In the genomic region with DNA sequence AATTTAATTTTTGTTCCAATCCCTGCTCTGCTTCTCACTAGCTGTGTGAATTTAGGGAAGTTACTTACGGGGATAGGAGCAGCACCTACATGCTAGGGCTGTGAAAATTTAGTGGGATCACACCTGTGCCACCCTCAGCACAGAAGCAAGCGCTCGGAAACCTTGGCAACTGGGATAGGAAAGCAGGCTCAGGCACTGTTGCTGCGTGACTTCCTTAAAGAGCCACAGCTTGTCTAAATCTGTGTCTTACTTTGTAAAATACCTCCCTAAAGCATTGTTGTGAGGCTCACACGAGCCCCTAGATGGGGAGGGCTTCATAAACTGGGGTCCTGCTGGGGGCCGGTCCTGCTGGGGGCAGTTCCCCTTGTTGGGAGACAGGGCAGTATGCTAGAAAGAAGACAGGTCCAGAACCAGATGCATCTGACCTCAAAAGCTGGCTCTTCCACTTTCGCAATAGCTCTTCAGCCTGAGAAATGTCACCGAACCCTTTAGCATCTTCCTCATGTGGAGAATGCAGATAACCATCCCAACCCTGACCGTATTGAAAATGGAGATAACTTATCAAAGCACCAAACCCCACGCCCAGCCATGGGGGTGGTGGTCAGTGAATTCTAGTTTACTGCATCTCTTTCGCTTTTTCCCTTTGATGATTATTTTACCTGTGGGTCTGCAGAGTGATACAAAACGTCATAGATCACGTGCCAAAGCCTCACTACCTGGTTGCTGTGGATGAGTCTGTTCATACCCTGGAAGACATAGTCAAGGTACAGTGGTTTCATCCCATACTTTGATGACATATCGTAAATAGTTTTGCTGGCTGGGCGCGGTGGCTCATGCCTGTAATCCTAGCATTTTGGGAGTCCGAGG, we compare ENCODE assay signal across 21 cellular contexts. TPM values are rescaled to one million over a fixed set of nuclear protein-coding genes. Genes with fewer than 3 reads are reported as not detected.
DNase-seq lines count a peak whose midpoint lies in the region; ATAC-seq, FAIRE-seq and TF ChIP-seq lines count a peak whose summit lies in the region.
"Had no signal": no experiment of that assay in that cellular context is flagged by ENCODE, and none has a peak within 500 bp of the region (broad histone marks: within the 10 kb centered on the region; RNA-seq: fewer than 3 reads in every experiment).

No MANE protein-coding gene starts in this region.

- no peak overlapping the region for H3K9ac ChIP-seq in MM.1S (ENCODE audit: low read length)

- CTCF ChIA-PET in activated CD8-positive, alpha-beta T cell treated with anti-CD3 and anti-CD28 coated beads, Interleukin-2, amount 10 ng/mL, durations not matched to agents 7 days and 5 days (lab: Charles Lee): no interaction called here

- H3K27me3 Mint-ChIP-seq in activated CD8-positive, alpha-beta T cell treated with anti-CD3 and anti-CD28 coated beads, Interleukin-2, amount 10 ng/mL, durations not matched to agents 7 days and 5 days (ENCODE audit: low read depth): no peaks in the 10 kb centered on the region

- H3K27me3 ChIP-seq in pancreas (no peaks in the 10 kb centered on the region), MM.1S (replicated peaks; ENCODE audit: insufficient read depth, low read length) (no peaks in the 10 kb centered on the region)
- H3K27me3 ChIP-seq: Peyer's patch had no signal

- H3K27ac Mint-ChIP-seq in activated CD8-positive, alpha-beta T cell treated with anti-CD3 and anti-CD28 coated beads, Interleukin-2, amount 10 ng/mL, durations not matched to agents 7 days and 5 days: no peak overlapping the region
- H3K27ac Mint-ChIP-seq: HFFc6 had no signal

- no peak for FAIRE-seq in pancreas (lab: Jason Lieb, UNC)
- FAIRE-seq: A549, GM12892, H54 had no signal

- H3K4me3 ChIP-seq in pancreas (peak overlapping the region in 2 of 4 donors; percentile 29 to 30), MM.1S (ENCODE audit: low read length) (no peak overlapping the region)
- H3K4me3 ChIP-seq: A549, Peyer's patch had no signal

- peak; percentile 47 for DNase-seq in SIG-M5 treated with dmso at 0.1 percent for 504 hours (lab: John Stamatoyannopoulos, UW; ENCODE audit: unreplicated experiment)
- no peak for DNase-seq in SIG-M5 (lab: John Stamatoyannopoulos, UW)
- DNase-seq in OCI-M1 (lab: John Stamatoyannopoulos, UW): peak; percentile 72
- peak in 40 of 61 donors; percentile 7 to 90 (median 32) for DNase-seq in caudate nucleus (lab: John Stamatoyannopoulos, UW)
- peak; percentile 63 to 90 (median 82) for DNase-seq in pancreas
- no peak for DNase-seq in MM.1S
- no peak for DNase-seq in activated CD8-positive, alpha-beta T cell treated with anti-CD3 and anti-CD28 coated beads, Interleukin-2, amount 10 ng/mL, durations not matched to agents 7 days and 5 days
- DNase-seq: HFFc6, Karpas-422, NCI-H1436 treated with DMSO at 0.1 percent for 48 hours, NCI-H2029 treated with DMSO at 0.1 percent for 48 hours, NCI-H510A treated with DMSO at 0.1 percent for 48 hours, NCI-H82, Peyer's patch, Right ventricle myocardium superior had no signal

- no peaks in the 10 kb centered on the region for H3K9me3 Mint-ChIP-seq in activated CD8-positive, alpha-beta T cell treated with anti-CD3 and anti-CD28 coated beads, Interleukin-2, amount 10 ng/mL, durations not matched to agents 7 days and 5 days (ENCODE audit: insufficient read depth)
- H3K9me3 Mint-ChIP-seq: HFFc6 had no signal

- no peaks in the 10 kb centered on the region for H3K36me3 Mint-ChIP-seq in activated CD8-positive, alpha-beta T cell treated with anti-CD3 and anti-CD28 coated beads, Interleukin-2, amount 10 ng/mL, durations not matched to agents 7 days and 5 days (ENCODE audit: low read depth)

- H3F3A ChIP-seq in MM.1S (ENCODE audit: insufficient read depth, low read length): no peaks in the 10 kb centered on the region

- H2AFZ ChIP-seq in MM.1S (ENCODE audit: low read length): no peak overlapping the region

- H3K36me3 ChIP-seq in pancreas: no peaks in the 10 kb centered on the region
- no peaks in the 10 kb centered on the region for H3K36me3 ChIP-seq in MM.1S (replicated peaks; ENCODE audit: insufficient read depth, low read length)
- H3K36me3 ChIP-seq: Peyer's patch had no signal

- no peaks in the 10 kb centered on the region for H3K4me1 Mint-ChIP-seq in activated CD8-positive, alpha-beta T cell treated with anti-CD3 and anti-CD28 coated beads, Interleukin-2, amount 10 ng/mL, durations not matched to agents 7 days and 5 days (ENCODE audit: low read depth)

- intact Hi-C loops in pancreas (cut with DNase I): no loop called here

- no peaks in the 10 kb centered on the region for H3K9me2 ChIP-seq in MM.1S (replicated peaks; ENCODE audit: insufficient read depth, low read length)

- no peaks in the 10 kb centered on the region for H4K20me1 ChIP-seq in MM.1S (ENCODE audit: insufficient read depth, low read length)

- no peaks in the 10 kb centered on the region for H3K79me2 ChIP-seq in MM.1S (ENCODE audit: low read length)

- 50 to 52% methylated on average over 17 of the region's 17 CpGs for WGBS in pancreas, 2 donors

- H3K27ac ChIP-seq in caudate nucleus (ENCODE audit: low read depth, low read length): no peak overlapping the region
- peak overlapping the region; percentile 81 to 90 (median 86) for H3K27ac ChIP-seq in pancreas
- no peak overlapping the region for H3K27ac ChIP-seq in MM.1S (ENCODE audit: low read length)
- H3K27ac ChIP-seq: A549, C4-2B, Peyer's patch had no signal

- TF ChIP-seq CTCF in pancreas (IDR thresholded peaks at IDR 0.05) (no peak), MM.1S (IDR thresholded peaks at IDR 0.05; ENCODE audit: low read length) (no peak)

- POLR2A ChIA-PET in activated CD8-positive, alpha-beta T cell treated with anti-CD3 and anti-CD28 coated beads, Interleukin-2, amount 10 ng/mL, durations not matched to agents 7 days and 5 days (lab: Charles Lee): no interaction called here

- H3K4me2 ChIP-seq in MM.1S (ENCODE audit: low read depth, low read length): no peak overlapping the region
- H3K4me2 ChIP-seq: A549 had no signal

- H3K9me3 ChIP-seq in pancreas (no peaks in the 10 kb centered on the region), MM.1S (replicated peaks; ENCODE audit: insufficient read depth, low read length) (no peaks in the 10 kb centered on the region)
- H3K9me3 ChIP-seq: A549, Peyer's patch had no signal

- ATAC-seq in pancreas (peak; percentile 96 to 99 (median 98)), GM18870 (IDR thresholded peaks at IDR 0.05; ENCODE audit: unreplicated experiment) (no peak)
- ATAC-seq in activated CD8-positive, alpha-beta T cell treated with anti-CD3 and anti-CD28 coated beads, Interleukin-2, amount 10 ng/mL, durations not matched to agents 7 days and 5 days: no peak
- ATAC-seq: A549, SK-N-SH treated with all-trans-retinoic acid at 6 μM for 48 hours had no signal

- no peak overlapping the region for H3K4me3 Mint-ChIP-seq in activated CD8-positive, alpha-beta T cell treated with anti-CD3 and anti-CD28 coated beads, Interleukin-2, amount 10 ng/mL, durations not matched to agents 7 days and 5 days
- H3K4me3 Mint-ChIP-seq: HFFc6 had no signal

- H3K4me1 ChIP-seq in pancreas: no peaks in the 10 kb centered on the region
- H3K4me1 ChIP-seq in MM.1S (ENCODE audit: low read length): no peaks in the 10 kb centered on the region
- H3K4me1 ChIP-seq: A549, Peyer's patch had no signal

RNA-seq across cellular contexts. Expression of a gene that starts 54.1 kb away (rescaled TPM):
- 1 to 10 TPM; 1.1 to 2.5 (median 1.5) TPM for total RNA-seq in pancreas
- polyA plus RNA-seq in pancreas: 1 to 10 TPM; 1.4 to 3.0 TPM
- total RNA-seq in activated CD8-positive, alpha-beta T cell treated with anti-CD3 and anti-CD28 coated beads, Interleukin-2, amount 10 ng/mL, durations not matched to agents 7 days and 5 days: under 1 TPM; 0.42 to 0.65 TPM
- total RNA-seq: HFFc6 had no signal

RNA-seq across cellular contexts. Expression of a gene that starts 56.1 kb away (rescaled TPM):
- 100 to 1,000 TPM in 1 of 6 donors, 10 to 100 TPM in 5; 67.8 to 130 (median 85.2) TPM for total RNA-seq in pancreas
- 10 to 100 TPM; 47.6 to 57.4 TPM for polyA plus RNA-seq in pancreas
- total RNA-seq in activated CD8-positive, alpha-beta T cell treated with anti-CD3 and anti-CD28 coated beads, Interleukin-2, amount 10 ng/mL, durations not matched to agents 7 days and 5 days: 100 to 1,000 TPM; 163 to 166 TPM

Comparison
In these comparisons a context has a peak if more than half of its experiments do, and no peak if none do; other contexts are left out.
1. DNase-seq: peak in SIG-M5 treated with dmso at 0.1 percent for 504 hours (single experiment), OCI-M1 (single experiment), caudate nucleus (40 of 61) and pancreas (6 of 6); none in SIG-M5 (single experiment), MM.1S (single experiment) and activated CD8-positive, alpha-beta T cell treated with anti-CD3 and anti-CD28 coated beads, Interleukin-2, amount 10 ng/mL, durations not matched to agents 7 days and 5 days (single experiment).
2. H3K27ac ChIP-seq: peak in pancreas (4 of 4); none in caudate nucleus (single experiment) and MM.1S (single experiment).
3. ATAC-seq: peak in pancreas (4 of 4); none in activated CD8-positive, alpha-beta T cell treated with anti-CD3 and anti-CD28 coated beads, Interleukin-2, amount 10 ng/mL, durations not matched to agents 7 days and 5 days (single experiment) and GM18870 (single experiment).